Comparison of ENCODE assay signal across 29 cellular contexts in genomic region chr1:89291276-89291675, GRCh38. TPM values are rescaled to one million over a fixed set of nuclear protein-coding genes. Genes with fewer than 3 reads are reported as not detected.
"Had no signal": no experiment of that assay in that cellular context is flagged by ENCODE, and none has a peak within 500 bp of the region (broad histone marks: within the 10 kb centered on the region; RNA-seq: fewer than 3 reads in every experiment).

No MANE protein-coding gene starts in this region.

- H3K27me3 ChIP-seq: dorsolateral prefrontal cortex, esophagus squamous epithelium, gastrocnemius medialis, heart right ventricle, left lung had no signal

- DNase-seq: dermis blood vessel endothelial cell; dorsolateral prefrontal cortex; effector CD4-positive, alpha-beta T cell; effector memory CD4-positive, alpha-beta T cell; erythroblast; esophagus squamous epithelium; foreskin fibroblast; foreskin melanocyte; gastrocnemius medialis; glutamatergic neuron; head of caudate nucleus; heart right ventricle; hippocampal formation; left cardiac atrium; left lung; left ventricle myocardium superior; lower lobe of right lung; mesenchymal stem cell; mucosa of descending colon; naive B cell; naive thymus-derived CD8-positive, alpha-beta T cell had no signal

- H3K4me3 Mint-ChIP-seq: mesothelial cell of epicardium; naive thymus-derived CD8-positive, alpha-beta T cell had no signal

- ATAC-seq: esophagus mucosa; gastrocnemius medialis; heart right ventricle; left cardiac atrium; left lung; left ventricle myocardium superior; lower lobe of right lung; mucosa of descending colon; naive thymus-derived CD8-positive, alpha-beta T cell had no signal

- FAIRE-seq: endothelial cell of umbilical vein, islet of Langerhans, keratinocyte had no signal

- H3K27me3 Mint-ChIP-seq: naive thymus-derived CD8-positive, alpha-beta T cell had no signal

- H3K36me3 Mint-ChIP-seq: mesothelial cell of epicardium had no signal

- H3K4me3 ChIP-seq: coronary artery, dorsolateral prefrontal cortex, esophagus squamous epithelium, gastrocnemius medialis, heart right ventricle, left lung, lower lobe of right lung, mucosa of descending colon had no signal

- H3K9me3 ChIP-seq: gastrocnemius medialis, mucosa of descending colon had no signal

- H3K36me3 ChIP-seq: esophagus squamous epithelium, gastrocnemius medialis, heart right ventricle, left lung, lower lobe of right lung had no signal

- H3K27ac ChIP-seq: coronary artery, dorsolateral prefrontal cortex, epithelial cell of prostate, esophagus squamous epithelium, gastrocnemius medialis, heart right ventricle, left lung, lower lobe of right lung had no signal

- H3K27ac Mint-ChIP-seq: mesothelial cell of epicardium had no signal

RNA-seq across cellular contexts. Expression of gene GBP5, which starts 18.6 kb away (rescaled TPM):
- total RNA-seq: mesothelial cell of epicardium, myocyte had no signal
- polyA plus RNA-seq: endothelial cell of umbilical vein had no signal
